In genomic region chr6:2839982-2840793, GRCh38 we compare ENCODE assay signal across 10 cellular contexts. TPM values are rescaled to one million over a fixed set of nuclear protein-coding genes. Genes with fewer than 3 reads are reported as not detected.
DNase-seq lines count a peak whose midpoint lies in the region; ATAC-seq, FAIRE-seq and TF ChIP-seq lines count a peak whose summit lies in the region.
"Had no signal": no experiment of that assay in that cellular context is flagged by ENCODE, and none has a peak within 500 bp of the region (broad histone marks: within the 10 kb centered on the region; RNA-seq: fewer than 3 reads in every experiment).

No MANE protein-coding gene starts in this region.

- FAIRE-seq in pancreas (lab: Jason Lieb, UNC): no peak
- FAIRE-seq: frontal cortex had no signal

- H3K27me3 Mint-ChIP-seq in CD8-positive, alpha-beta memory T cell: no peaks in the 10 kb centered on the region

- peak overlapping the region; percentile 82 for H3K27ac ChIP-seq in CD8-positive, alpha-beta memory T cell (ENCODE audit: low read depth, low read length)
- peak overlapping the region; percentile 2 for H3K27ac ChIP-seq in RWPE2 (ENCODE audit: poor library complexity, severe bottlenecking)
- H3K27ac ChIP-seq in pancreas: peak overlapping the region; percentile 96 to 98 (median 96)

- H3K9me3 Mint-ChIP-seq in CD8-positive, alpha-beta memory T cell: no peaks in the 10 kb centered on the region

- CTCF ChIA-PET in CD8-positive, alpha-beta memory T cell (lab: Charles Lee): interaction anchor here (1.0 to 13.5 kb wide), 10 partner anchors 14 to 149 kb away, joined by 3 to 196 read pairs (median 4); no protein-coding TSS in a partner anchor

- peak in 1 of 5 donors; percentile 37 for DNase-seq in CD8-positive, alpha-beta memory T cell
- DNase-seq in RWPE2 (ENCODE audit: low spot score) (no peak), pancreas (no peak), NCI-H1105 treated with DMSO at 0.1 percent for 48 hours (lab: John Stamatoyannopoulos, UW) (no peak), MG63 (no peak), NCI-H345 (lab: John Stamatoyannopoulos, UW) (no peak)
- DNase-seq: NCI-H748 treated with DMSO at 0.1 percent for 48 hours had no signal

- POLR2A ChIA-PET in CD8-positive, alpha-beta memory T cell (lab: Charles Lee): interaction anchor here (2.0 to 2.2 kb wide), 2 partner anchors 74 to 96 kb away, joined by 9 to 25 read pairs; partner anchors contain the start of gene WRNIP1

- H3K36me3 ChIP-seq in CD8-positive, alpha-beta memory T cell (ENCODE audit: insufficient read depth, low read length): peaks cover 15% of the 10 kb centered on the region
- H3K36me3 ChIP-seq in RWPE2 (ENCODE audit: low read depth): no peaks in the 10 kb centered on the region
- peaks cover 0 to 20% (median 0%) of the 10 kb centered on the region in 3 donors for H3K36me3 ChIP-seq in pancreas
- peaks cover 8% of the 10 kb centered on the region; the same call in 1 of the 2 replicates for H3K36me3 ChIP-seq in MG63

- no peaks in the 10 kb centered on the region for H3K27me3 ChIP-seq in CD8-positive, alpha-beta memory T cell (ENCODE audit: insufficient read depth, low read length, poor library complexity, severe bottlenecking)
- H3K27me3 ChIP-seq in RWPE2 (ENCODE audit: insufficient read depth, poor library complexity, severe bottlenecking) (no peaks in the 10 kb centered on the region), pancreas (no peaks in the 10 kb centered on the region), MG63 (no peaks in the 10 kb centered on the region)

- 29 to 30% methylated on average over 12 of the region's 12 CpGs for WGBS in pancreas, 2 donors

- no peak for TF ChIP-seq CTCF in RWPE2 (IDR thresholded peaks at IDR 0.05; ENCODE audit: poor library complexity, severe bottlenecking)
- TF ChIP-seq CTCF in pancreas (IDR thresholded peaks at IDR 0.05): no peak

- H3K9me3 ChIP-seq in CD8-positive, alpha-beta memory T cell (ENCODE audit: low read length): no peaks in the 10 kb centered on the region
- H3K9me3 ChIP-seq in RWPE2 (ENCODE audit: severe bottlenecking) (no peaks in the 10 kb centered on the region), pancreas (no peaks in the 10 kb centered on the region), MG63 (no peaks in the 10 kb centered on the region)

- H3K4me3 Mint-ChIP-seq in CD8-positive, alpha-beta memory T cell: peak overlapping the region; percentile 88 to 95 (median 90)

- intact Hi-C loops in pancreas (cut with DNase I): loop anchor here in 1 of 3 donors (5.0 to 10.0 kb wide), 3 partner anchors 53 to 215 kb away; no protein-coding TSS in a partner anchor

- peak overlapping the region; percentile 69 to 96 (median 92) for H3K27ac Mint-ChIP-seq in CD8-positive, alpha-beta memory T cell

- H3K4me3 ChIP-seq in CD8-positive, alpha-beta memory T cell (ENCODE audit: low read length): peak overlapping the region; percentile 37
- H3K4me3 ChIP-seq in RWPE2 (ENCODE audit: severe bottlenecking) (no peak overlapping the region), pancreas (peak overlapping the region; percentile 10 to 61 (median 42)), MG63 (no peak overlapping the region)

- ATAC-seq in RWPE2 (ENCODE audit: low read depth) (no peak), esophagus mucosa (peak; percentile 9), pancreas (peak in 1 of 4 donors; percentile 1), HG02973 (IDR thresholded peaks at IDR 0.05; ENCODE audit: unreplicated experiment) (no peak)

- H3K4me1 Mint-ChIP-seq in CD8-positive, alpha-beta memory T cell: peaks cover 40 to 67% (median 55%) of the 10 kb centered on the region in 3 donors

- H3K36me3 Mint-ChIP-seq in CD8-positive, alpha-beta memory T cell: peaks cover 0 to 53% (median 12%) of the 10 kb centered on the region in 3 donors

- peaks cover 31% of the 10 kb centered on the region for H3K4me1 ChIP-seq in CD8-positive, alpha-beta memory T cell (ENCODE audit: insufficient read depth, low read length)
- peaks cover 26% of the 10 kb centered on the region for H3K4me1 ChIP-seq in RWPE2 (ENCODE audit: insufficient read depth, poor library complexity, severe bottlenecking)
- peaks cover 0 to 37% (median 24%) of the 10 kb centered on the region in 3 donors for H3K4me1 ChIP-seq in pancreas

RNA-seq across cellular contexts. Expression of gene SERPINB1, which starts 1.5 kb away (rescaled TPM):
- total RNA-seq in CD8-positive, alpha-beta memory T cell: 10 to 100 TPM; 40.4 to 42.4 TPM
- 103 TPM for polyA plus RNA-seq in CD8-positive, alpha-beta memory T cell
- total RNA-seq in esophagus mucosa (576 TPM), pancreas (100 to 1,000 TPM in 5 of 6 donors, 10 to 100 TPM in 1; 94.1 to 285 (median 190) TPM)
- 10 to 100 TPM; 68.1 to 75.8 TPM for polyA plus RNA-seq in pancreas
- total RNA-seq in MG63 (2014; rRNA removed; shearing (Covaris generic); ENCODE audit: low replicate concordance): 8.8 and 12.0 TPM in 2 replicates

Comparison
In these comparisons a context has a peak if more than half of its experiments do, and no peak if none do; other contexts are left out.
1. H3K27ac ChIP-seq: peak in every context shown above with its lines; median percentile 96 in pancreas; 82 in CD8-positive, alpha-beta memory T cell; 2 in RWPE2.
2. H3K4me3 ChIP-seq: peak in CD8-positive, alpha-beta memory T cell (single experiment) and pancreas (4 of 4); none in RWPE2 (single experiment) and MG63 (single experiment).